Comparison of ENCODE assay signal across 14 cellular contexts in the genomic region with DNA sequence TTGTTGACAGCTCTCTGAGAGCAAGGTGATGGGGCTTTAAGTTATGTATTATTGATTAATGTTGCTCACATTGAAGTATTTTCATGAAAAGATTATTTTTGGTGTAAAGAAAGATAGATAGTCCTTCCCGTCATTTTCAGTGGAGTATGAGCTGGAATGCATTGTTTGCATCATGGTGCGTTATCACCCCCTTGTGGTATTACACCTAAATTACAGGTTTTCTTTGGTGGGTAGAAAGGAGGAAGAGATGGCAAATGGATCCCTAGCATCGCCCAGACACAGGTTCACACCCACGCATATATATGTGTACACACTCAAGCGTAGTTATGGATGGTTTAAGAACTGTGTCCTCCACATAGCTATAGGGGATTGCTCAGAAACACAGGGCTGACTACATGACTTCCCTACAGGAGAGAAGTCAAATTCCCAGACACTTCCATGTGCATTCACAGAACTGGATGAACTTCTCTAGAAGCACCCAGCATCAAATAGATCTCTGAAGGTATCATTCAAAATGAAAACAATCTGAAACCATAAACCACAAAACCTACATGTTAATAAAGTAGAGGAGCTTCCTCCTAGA. TPM values are rescaled to one million over a fixed set of nuclear protein-coding genes. Genes with fewer than 3 reads are reported as not detected.
DNase-seq lines count a peak whose midpoint lies in the region; TF ChIP-seq lines count a peak whose summit lies in the region.
"Had no signal": no experiment of that assay in that cellular context is flagged by ENCODE, and none has a peak within 500 bp of the region (broad histone marks: within the 10 kb centered on the region; RNA-seq: fewer than 3 reads in every experiment).

No MANE protein-coding gene starts in this region.

- no peak overlapping the region for H3K4me3 Mint-ChIP-seq in mesothelial cell of epicardium
- H3K4me3 Mint-ChIP-seq: nephron; T-helper 1 cell treated with Interleukin-12 subunit alpha and Interleukin-12 subunit beta and Interleukin-4 antibody, amounts not matched to agents 30 μg/mL and 1 μg/mL, for 36 hours had no signal

- DNase-seq in NCI-H1694 (lab: John Stamatoyannopoulos, UW): peak; percentile 64
- DNase-seq in cardiac fibroblast (ENCODE audit: low read depth in 2 of 2): peak in 1 of 2 donors; percentile 18
- no peak for DNase-seq in mesothelial cell of epicardium (ENCODE audit: low spot score in 2 of 2, unreplicated experiment in 2 of 2)
- DNase-seq in pons (ENCODE audit: low spot score): no peak
- no peak for DNase-seq in MV-4-11 (lab: John Stamatoyannopoulos, UW)
- no peak for DNase-seq in stimulated activated CD4-positive, alpha-beta T cell treated with anti-CD3 and anti-CD28 coated beads, Interleukin-4, amount 100 ng/mL, for 4 hours
- DNase-seq in tibial nerve (ENCODE audit: low spot score in 2 of 2): no peak
- DNase-seq: activated T-cell treated with anti-CD3 and anti-CD28 coated beads, Interleukin-2, amount 50 U/mL, for 1 hour; caudate nucleus; heart left ventricle; NCI-H2081 treated with DMSO at 0.1 percent for 48 hours had no signal

- H3K4me1 ChIP-seq in tibial nerve: no peaks in the 10 kb centered on the region
- H3K4me1 ChIP-seq: heart left ventricle had no signal

- H3K4me3 ChIP-seq in cardiac fibroblast (replicated peaks in 1 of 2; ENCODE audit: low read depth in 2 of 2, low read length in 2 of 2): no peak overlapping the region
- H3K4me3 ChIP-seq in tibial nerve: no peak overlapping the region
- H3K4me3 ChIP-seq: heart left ventricle had no signal

- peaks cover 0 to 31% (median 0%) of the 10 kb centered on the region in 4 donors for H3K9me3 ChIP-seq in tibial nerve

- no peaks in the 10 kb centered on the region for H3K36me3 Mint-ChIP-seq in mesothelial cell of epicardium

- TF ChIP-seq EP300 in tibial nerve (IDR thresholded peaks at IDR 0.05): no peak

- TF ChIP-seq CTCF in GM12873 (IDR thresholded peaks at IDR 0.05; ENCODE audit: insufficient read depth, low read depth, low read length, missing control alignments) (peak; percentile 50), cardiac fibroblast (IDR thresholded peaks at IDR 0.05; ENCODE audit: low read depth, low read length) (peak; percentile 13), mesothelial cell of epicardium (IDR thresholded peaks at IDR 0.05; ENCODE audit: unreplicated experiment) (peak; percentile 39), tibial nerve (IDR thresholded peaks at IDR 0.05) (no peak)

- no peak overlapping the region for H3K27ac Mint-ChIP-seq in mesothelial cell of epicardium
- H3K27ac Mint-ChIP-seq: nephron; T-helper 1 cell treated with Interleukin-12 subunit alpha and Interleukin-12 subunit beta and Interleukin-4 antibody, amounts not matched to agents 30 μg/mL and 1 μg/mL, for 36 hours had no signal

- 20 to 37% methylated on average over 5 of the region's 5 CpGs for WGBS in tibial nerve, 2 donors

- no peak overlapping the region for H3K27ac ChIP-seq in tibial nerve
- H3K27ac ChIP-seq: heart left ventricle had no signal

- peaks cover 9% of the 10 kb centered on the region for H3K27me3 Mint-ChIP-seq in mesothelial cell of epicardium (ENCODE audit: low read depth)

- H3K9me3 Mint-ChIP-seq in mesothelial cell of epicardium: peaks cover 23% of the 10 kb centered on the region

- TF ChIP-seq POLR2A in tibial nerve (IDR thresholded peaks at IDR 0.05): no peak

- no peaks in the 10 kb centered on the region for H3K27me3 ChIP-seq in tibial nerve

- H3K36me3 ChIP-seq in tibial nerve: no peaks in the 10 kb centered on the region
- H3K36me3 ChIP-seq: heart left ventricle had no signal

- no peaks in the 10 kb centered on the region for H3K4me1 Mint-ChIP-seq in mesothelial cell of epicardium
- H3K4me1 Mint-ChIP-seq: nephron had no signal

RNA-seq across cellular contexts. Expression of a gene that starts 14.4 kb away (rescaled TPM):
- total RNA-seq in mesothelial cell of epicardium (not detected in 3 replicates), tibial nerve (not detected)
- total RNA-seq: heart left ventricle had no signal

RNA-seq across cellular contexts. Expression of a gene that starts 15.6 kb away (rescaled TPM):
- total RNA-seq in mesothelial cell of epicardium (not detected in 3 replicates), tibial nerve (under 1 TPM in 1 of 4 donors, not detected in 3; 0.63 TPM)
- total RNA-seq: heart left ventricle had no signal

RNA-seq across cellular contexts. Expression of a gene that starts 59.0 kb away (rescaled TPM):
- total RNA-seq in mesothelial cell of epicardium (not detected in 3 replicates), tibial nerve (not detected)
- total RNA-seq: heart left ventricle had no signal

Comparison
In these comparisons a context has a peak if more than half of its experiments do, and no peak if none do; other contexts are left out.
1. CTCF ChIP-seq: peak in GM12873 (single experiment), cardiac fibroblast (single experiment) and mesothelial cell of epicardium (single experiment); none in tibial nerve (0 of 5).